Comparison of ENCODE assay signal across 10 cellular contexts in genomic region chr1:8472668-8473067, GRCh38.
DNase-seq lines count a peak whose midpoint lies in the region; ATAC-seq lines count a peak whose summit lies in the region.
"Had no signal": no experiment of that assay in that cellular context is flagged by ENCODE, and none has a peak within 500 bp of the region (broad histone marks: within the 10 kb centered on the region; RNA-seq: fewer than 3 reads in every experiment).

No MANE protein-coding gene starts in this region.

- H3K27me3 Mint-ChIP-seq in activated T-cell treated with anti-CD3 and anti-CD28 coated beads, Interleukin-2, amount 50 U/mL, for 72 hours (ENCODE audit: low read depth): no peaks in the 10 kb centered on the region

- H3K9me3 Mint-ChIP-seq in activated T-cell treated with anti-CD3 and anti-CD28 coated beads, Interleukin-2, amount 50 U/mL, for 72 hours: no peaks in the 10 kb centered on the region

- peak; percentile 44 to 69 for DNase-seq in activated T-cell treated with anti-CD3 and anti-CD28 coated beads, Interleukin-2, amount 50 U/mL, for 72 hours
- peak; percentile 43 for DNase-seq in stimulated activated CD4-positive, alpha-beta T cell treated with anti-CD3 and anti-CD28 coated beads, Interleukin-4, amount 100 ng/mL, for 1 hour
- DNase-seq in T-helper 9 cell: no peak
- DNase-seq: DMS 273 treated with DMSO at 0.1 percent for 48 hours; effector CD4-positive, alpha-beta T cell had no signal

- H3K4me3 Mint-ChIP-seq in activated T-cell treated with anti-CD3 and anti-CD28 coated beads, Interleukin-2, amount 50 U/mL, for 72 hours: peak overlapping the region; percentile 46 to 60

- peak; percentile 50 for ATAC-seq in GM18517 (IDR thresholded peaks at IDR 0.05; ENCODE audit: unreplicated experiment)
- peak; percentile 37 for ATAC-seq in HG03460 (IDR thresholded peaks at IDR 0.05; ENCODE audit: unreplicated experiment)
- ATAC-seq in activated T-cell treated with anti-CD3 and anti-CD28 coated beads, Interleukin-2, amount 50 U/mL, for 72 hours (replicated peaks in 1 of 2): peak; percentile 65 to 72
- no peak for ATAC-seq in HG03025 (IDR thresholded peaks at IDR 0.05; ENCODE audit: low FRiP score, unreplicated experiment)
- no peak for ATAC-seq in HG02840 (IDR thresholded peaks at IDR 0.05; ENCODE audit: low FRiP score, unreplicated experiment)
- no peak for ATAC-seq in HG03521 (IDR thresholded peaks at IDR 0.05; ENCODE audit: unreplicated experiment)

- peaks cover 2% of the 10 kb centered on the region in 2 donors for H3K36me3 Mint-ChIP-seq in activated T-cell treated with anti-CD3 and anti-CD28 coated beads, Interleukin-2, amount 50 U/mL, for 72 hours (ENCODE audit: insufficient read depth in 2 of 2)

- peaks cover 57% of the 10 kb centered on the region for H3K4me1 Mint-ChIP-seq in activated T-cell treated with anti-CD3 and anti-CD28 coated beads, Interleukin-2, amount 50 U/mL, for 72 hours (ENCODE audit: low read depth)

- H3K27ac Mint-ChIP-seq in activated T-cell treated with anti-CD3 and anti-CD28 coated beads, Interleukin-2, amount 50 U/mL, for 72 hours: peak overlapping the region; percentile 51

Comparison
In these comparisons a context has a peak if more than half of its experiments do, and no peak if none do; other contexts are left out.
1. ATAC-seq: peak in GM18517 (single experiment), HG03460 (single experiment) and activated T-cell treated with anti-CD3 and anti-CD28 coated beads, Interleukin-2, amount 50 U/mL, for 72 hours (2 of 2); none in HG03025 (single experiment), HG02840 (single experiment) and HG03521 (single experiment).